Comparison of ENCODE assay signal across 8 cellular contexts in the genomic region with DNA sequence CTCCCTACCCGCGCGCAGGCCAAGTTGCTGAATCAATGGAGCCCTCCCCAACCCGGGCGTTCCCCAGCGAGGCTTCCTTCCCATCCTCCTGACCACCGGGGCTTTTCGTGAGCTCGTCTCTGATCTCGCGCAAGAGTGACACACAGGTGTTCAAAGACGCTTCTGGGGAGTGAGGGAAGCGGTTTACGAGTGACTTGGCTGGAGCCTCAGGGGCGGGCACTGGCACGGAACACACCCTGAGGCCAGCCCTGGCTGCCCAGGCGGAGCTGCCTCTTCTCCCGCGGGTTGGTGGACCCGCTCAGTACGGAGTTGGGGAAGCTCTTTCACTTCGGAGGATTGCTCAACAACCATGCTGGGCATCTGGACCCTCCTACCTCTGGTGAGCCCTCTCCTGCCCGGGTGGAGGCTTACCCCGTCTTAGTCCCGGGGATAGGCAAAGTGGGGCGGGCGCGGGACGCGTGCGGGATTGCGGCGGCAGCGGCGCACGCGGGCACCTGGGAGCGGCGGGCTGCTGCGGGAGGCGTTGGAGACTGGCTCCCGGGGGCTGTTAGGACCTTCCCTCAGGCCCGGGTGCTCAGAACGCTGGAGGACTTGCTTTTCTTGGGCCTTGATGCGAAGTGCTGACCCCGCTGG.
DNase-seq lines count a peak whose midpoint lies in the region; ATAC-seq and TF ChIP-seq lines count a peak whose summit lies in the region.

A gene (plus strand): TSS at position 271 of the 633 bp plus-strand sequence. CDS start 79 bp downstream, at position 350.

- peak within 1 kb of the TSS; percentile 92 for H3K4me3 Mint-ChIP-seq in nephron progenitor cell
- peak within 1 kb of the TSS; percentile 98 to 99 for H3K4me3 Mint-ChIP-seq in stimulated activated naive CD8-positive, alpha-beta T cell treated with anti-CD3 and anti-CD28 coated beads, Interleukin-15, amount 100 ng/mL, for 72 hours

- H3K4me3 ChIP-seq in fibroblast of mammary gland (ENCODE audit: control insufficient read depth, low read depth, low read length): peak within 1 kb of the TSS; percentile 91

- ATAC-seq in HG03060 (IDR thresholded peaks at IDR 0.05; ENCODE audit: low read depth, unreplicated experiment): peak; percentile 43
- peak; percentile 86 for ATAC-seq in stimulated activated naive CD8-positive, alpha-beta T cell treated with anti-CD3 and anti-CD28 coated beads, Interleukin-15, amount 100 ng/mL, for 72 hours

- no peaks in the 10 kb centered on the region for H3K36me3 Mint-ChIP-seq in nephron progenitor cell (ENCODE audit: low read depth)

- H3K9me3 Mint-ChIP-seq in nephron progenitor cell: no peaks in the 10 kb centered on the region
- H3K9me3 Mint-ChIP-seq in stimulated activated naive CD8-positive, alpha-beta T cell treated with anti-CD3 and anti-CD28 coated beads, Interleukin-15, amount 100 ng/mL, for 72 hours: peaks cover 5 to 15% of the 10 kb centered on the region in 2 donors

- peak; percentile 86 for TF ChIP-seq POLR2A in GM18526 (IDR thresholded peaks at IDR 0.05; ENCODE audit: extremely low read depth, insufficient read length)

- DNase-seq in 8988T: peak; percentile 58
- peak; percentile 72 for DNase-seq in OCI-M1 (lab: John Stamatoyannopoulos, UW)
- DNase-seq in activated T-helper 1 cell treated with Interleukin-2 at 50 U/mL for 16 hours (ENCODE audit: low read depth): peak; percentile 60
- DNase-seq in fibroblast of mammary gland (ENCODE audit: low read depth): peak; percentile 79
- peak; percentile 56 for DNase-seq in nephron progenitor cell
- peak; percentile 72 to 91 for DNase-seq in stimulated activated naive CD8-positive, alpha-beta T cell treated with anti-CD3 and anti-CD28 coated beads, Interleukin-15, amount 100 ng/mL, for 72 hours

- H3K27ac Mint-ChIP-seq in nephron progenitor cell: peak within 1 kb of the TSS; percentile 86
- peak within 1 kb of the TSS; percentile 95 to 99 for H3K27ac Mint-ChIP-seq in stimulated activated naive CD8-positive, alpha-beta T cell treated with anti-CD3 and anti-CD28 coated beads, Interleukin-15, amount 100 ng/mL, for 72 hours

- H3K27me3 Mint-ChIP-seq in nephron progenitor cell (ENCODE audit: low read depth, poor library complexity): peaks cover 11% of the 10 kb centered on the region
- H3K27me3 Mint-ChIP-seq in stimulated activated naive CD8-positive, alpha-beta T cell treated with anti-CD3 and anti-CD28 coated beads, Interleukin-15, amount 100 ng/mL, for 72 hours: no peaks in the 10 kb centered on the region

- H3K4me1 Mint-ChIP-seq in nephron progenitor cell: peaks cover 49% of the 10 kb centered on the region
- H3K4me1 Mint-ChIP-seq in stimulated activated naive CD8-positive, alpha-beta T cell treated with anti-CD3 and anti-CD28 coated beads, Interleukin-15, amount 100 ng/mL, for 72 hours: peaks cover 53% of the 10 kb centered on the region

- TF ChIP-seq CTCF in fibroblast of mammary gland (conservative IDR thresholded peaks at IDR 0.05; ENCODE audit: control insufficient read depth, insufficient read depth, low read depth, low read length) (no peak), nephron progenitor cell (IDR thresholded peaks at IDR 0.05) (no peak)

Comparison
In these comparisons a context has a peak if more than half of its experiments do, and no peak if none do; other contexts are left out.
1. Peak in every context shown above with its lines: DNase-seq, ATAC-seq and H3K4me3 ChIP-seq.